ENCODE assay signal across 8 cellular contexts in genomic region chrX:119467433-119467832, GRCh38. TPM values are rescaled to one million over a fixed set of nuclear protein-coding genes. Genes with fewer than 3 reads are reported as not detected.
DNase-seq lines count a peak whose midpoint lies in the region; ATAC-seq, FAIRE-seq and TF ChIP-seq lines count a peak whose summit lies in the region.

No MANE protein-coding gene starts in this region.

- peaks cover 22% of the 10 kb centered on the region for H3K36me3 Mint-ChIP-seq in activated naive CD4-positive, alpha-beta T cell treated with anti-CD3 and anti-CD28 coated beads for 36 hours (ENCODE audit: low read depth)

- 74 to 90% (median 81%) methylated on average over 6 of the region's 6 CpGs for WGBS in spleen, 5 donors

- no peak overlapping the region for H3K27ac Mint-ChIP-seq in activated naive CD4-positive, alpha-beta T cell treated with anti-CD3 and anti-CD28 coated beads for 36 hours

- H3K9me3 ChIP-seq in OCI-LY3 (ENCODE audit: insufficient read depth, low read length) (no peaks in the 10 kb centered on the region), endothelial cell of umbilical vein (replicated peaks; ENCODE audit: control insufficient read depth, insufficient read depth, low read length) (no peaks in the 10 kb centered on the region), spleen (no peaks in the 10 kb centered on the region)

- intact Hi-C loops in activated naive CD4-positive, alpha-beta T cell treated with anti-CD3 and anti-CD28 coated beads for 36 hours (cut with micrococcal nuclease) = loop anchor here (5.0 kb wide), 2 partner anchors 225 to 405 kb away; partner anchors contain the start of genes NDUFA1, RNF113A and SEPTIN6
- intact Hi-C loops in endothelial cell of umbilical vein (cut with micrococcal nuclease) (loop anchor here (5.0 kb wide), 1 partner anchor 385 kb away; the partner anchor contains the start of gene UPF3B), spleen (cut with DNase I; ENCODE audit: low total_unique reads) (no loop called here)

- H3K79me2 ChIP-seq in OCI-LY3 (ENCODE audit: low read length) (peaks cover 18% of the 10 kb centered on the region), endothelial cell of umbilical vein (ENCODE audit: control insufficient read depth, insufficient read depth, low read length) (peaks cover 9% of the 10 kb centered on the region)

- FAIRE-seq in endothelial cell of umbilical vein (lab: Jason Lieb, UNC) = no peak

- peak overlapping the region; percentile 88 for H3K4me2 ChIP-seq in OCI-LY3 (ENCODE audit: low read length)
- H3K4me2 ChIP-seq in endothelial cell of umbilical vein (ENCODE audit: insufficient read depth, low read length) = peak overlapping the region; percentile 62

- no TSS peak for BruUV-seq in endothelial cell of umbilical vein (replicated peaks; lab: Mats Ljungman, UMichigan)

- 0 out of 2 replicates have a peak overlapping the region, but pooled peaks have one; percentile 71 for H2AFZ ChIP-seq in OCI-LY3 (ENCODE audit: low read depth, low read length)
- H2AFZ ChIP-seq in endothelial cell of umbilical vein (ENCODE audit: low read depth, low read length) = no peak overlapping the region

- H3K4me1 Mint-ChIP-seq in activated naive CD4-positive, alpha-beta T cell treated with anti-CD3 and anti-CD28 coated beads for 36 hours (ENCODE audit: low read depth) = peaks cover 15% of the 10 kb centered on the region

- CTCF ChIA-PET in activated naive CD4-positive, alpha-beta T cell treated with anti-CD3 and anti-CD28 coated beads for 36 hours (lab: Charles Lee) = no interaction called here
- CTCF ChIA-PET in endothelial cell of umbilical vein (lab: Charles Lee) = interaction anchor here (0.5 kb wide), 1 partner anchor 68 kb away, joined by 3 read pairs; the partner anchor contains the start of gene SLC25A43

- H3K4me1 ChIP-seq in OCI-LY3 (ENCODE audit: low read length) (peaks cover 9% of the 10 kb centered on the region), endothelial cell of umbilical vein (ENCODE audit: control insufficient read depth, extremely low read depth, insufficient read depth, low read length) (peaks cover 5% of the 10 kb centered on the region), spleen (peaks cover 0 to 20% (median 10%) of the 10 kb centered on the region in 6 donors)

- in situ Hi-C loops in GM13977 (cut with MboI; ENCODE audit: low pct_unique_long_range_greater_than_20kb, low sequenced_read_pairs, unreplicated experiment) = no loop called here

- no peaks in the 10 kb centered on the region for H3K9me1 ChIP-seq in endothelial cell of umbilical vein (replicated peaks; ENCODE audit: control insufficient read depth, extremely low read depth, insufficient read depth, low read length)

- dilution Hi-C loops in endothelial cell of umbilical vein (cut with MboI; ENCODE audit: extremely low pct_ligation_motif_present, low sequenced_read_pairs) = no loop called here

- H3K9me3 Mint-ChIP-seq in activated naive CD4-positive, alpha-beta T cell treated with anti-CD3 and anti-CD28 coated beads for 36 hours = no peaks in the 10 kb centered on the region

- TF ChIP-seq POLR2A in endothelial cell of umbilical vein (IDR thresholded peaks at IDR 0.05; ENCODE audit: low read depth, low read length) = no peak
- no peak for TF ChIP-seq POLR2A in spleen (IDR thresholded peaks at IDR 0.05)

- DNase-seq in activated naive CD4-positive, alpha-beta T cell treated with anti-CD3 and anti-CD28 coated beads for 36 hours = no peak
- no peak for DNase-seq in activated naive CD4-positive, alpha-beta T cell treated with anti-CD3 and anti-CD28 coated beads, Interleukin-2, amount 50 U/mL, for 16 hours
- DNase-seq in endothelial cell of umbilical vein (ENCODE audit: low read depth, low spot score) (no peak), spleen (no peak), GM13977 (ENCODE audit: low spot score) (no peak), KG1 (lab: John Stamatoyannopoulos, UW) (no peak)

- H3K4me3 ChIP-seq in OCI-LY3 (ENCODE audit: low read length) (peak overlapping the region; percentile 97), endothelial cell of umbilical vein (replicated peaks in 1 of 3; ENCODE audit: insufficient read depth in 1 of 3, low read depth in 1 of 3, low read length in 3 of 3) (no peak overlapping the region), spleen (peak overlapping the region in 2 of 8 donors; percentile 81 to 88)

- TF ChIP-seq CTCF in OCI-LY3 (IDR thresholded peaks at IDR 0.05; ENCODE audit: low read depth, low read length) (no peak), endothelial cell of umbilical vein (IDR thresholded peaks at IDR 0.05; ENCODE audit: extremely low read depth in 1 of 2, insufficient read depth in 1 of 2, low read depth in 1 of 2, low read length in 2 of 2) (no peak), spleen (IDR thresholded peaks at IDR 0.05 in 8 of 11, conservative IDR thresholded peaks at IDR 0.05 in 3 of 11) (no peak), GM13977 (IDR thresholded peaks at IDR 0.05; ENCODE audit: extremely low read depth, insufficient read depth, missing control alignments) (no peak)

- POLR2A ChIA-PET in endothelial cell of umbilical vein (lab: Charles Lee) = interaction anchor here (0.7 kb wide), 1 partner anchor 226 kb away, joined by 3 read pairs; the partner anchor contains the start of gene SEPTIN6

- H3K27me3 ChIP-seq in OCI-LY3 (ENCODE audit: low read depth, low read length) (no peaks in the 10 kb centered on the region), endothelial cell of umbilical vein (ENCODE audit: control insufficient read depth in 2 of 2, insufficient read depth in 2 of 2, low read length in 2 of 2) (no peaks in the 10 kb centered on the region), spleen (replicated peaks in 1 of 7) (no peaks in the 10 kb centered on the region)

- H4K20me1 ChIP-seq in OCI-LY3 (ENCODE audit: insufficient read depth, low read length) (peaks cover 10% of the 10 kb centered on the region), endothelial cell of umbilical vein (replicated peaks; ENCODE audit: control insufficient read depth, extremely low read depth, insufficient read depth, low read length) (no peaks in the 10 kb centered on the region)

- H3K27ac ChIP-seq in OCI-LY3 (ENCODE audit: low read length) (no peak overlapping the region), endothelial cell of umbilical vein (ENCODE audit: insufficient read depth, low read depth, low read length) (no peak overlapping the region), spleen (peak overlapping the region in 5 of 8 donors; percentile 96 to 99 (median 97))

- no peaks in the 10 kb centered on the region for H3K27me3 Mint-ChIP-seq in activated naive CD4-positive, alpha-beta T cell treated with anti-CD3 and anti-CD28 coated beads for 36 hours (ENCODE audit: low read depth)

- peak overlapping the region; percentile 83 for H3K4me3 Mint-ChIP-seq in activated naive CD4-positive, alpha-beta T cell treated with anti-CD3 and anti-CD28 coated beads for 36 hours

- no peak for ATAC-seq in HG03196 (IDR thresholded peaks at IDR 0.05; ENCODE audit: unreplicated experiment)

- peaks cover 12% of the 10 kb centered on the region for H3K36me3 ChIP-seq in OCI-LY3 (replicated peaks; ENCODE audit: low read depth, low read length)
- H3K36me3 ChIP-seq in endothelial cell of umbilical vein (ENCODE audit: control insufficient read depth in 2 of 2, extremely low read depth in 1 of 2, insufficient read depth in 2 of 2, low read length in 2 of 2) = peaks cover 5 to 6% of the 10 kb centered on the region in 2 experiments
- peaks cover 0 to 25% (median 17%) of the 10 kb centered on the region in 6 donors for H3K36me3 ChIP-seq in spleen

- H3K9ac ChIP-seq in OCI-LY3 (ENCODE audit: low read length) (peak overlapping the region; percentile 63; the same call in 1 of the 2 replicates), endothelial cell of umbilical vein (replicated peaks; ENCODE audit: extremely low read depth, insufficient read depth, low read length) (no peak overlapping the region)

TF ChIP-seq in endothelial cell of umbilical vein, 7 proteins besides CTCF, POLR2A, EP300 and RAD21:
- TF ChIP-seq POLR2AphosphoS5 (IDR thresholded peaks at IDR 0.05; ENCODE audit: insufficient read depth, low read depth, low read length) = no peak

RNA-seq across cellular contexts. Expression of gene SLC25A5, which starts 0.8 kb away (rescaled TPM):
- total RNA-seq in activated naive CD4-positive, alpha-beta T cell treated with anti-CD3 and anti-CD28 coated beads for 36 hours = 100 to 1,000 TPM; 846 to 855 TPM
- total RNA-seq in endothelial cell of umbilical vein (379 and 387 TPM in 2 replicates), spleen (100 to 1,000 TPM; 204 to 256 (median 238) TPM)
- polyA plus RNA-seq in endothelial cell of umbilical vein (562 and 651 TPM in 2 replicates), spleen (100 to 1,000 TPM; 146 to 244 (median 226) TPM)
- polyA plus RNA-seq in endothelial cell of umbilical vein (2011; cell fraction: cytosol; rRNA removed) = 553 and 742 TPM in 2 replicates
- polyA plus RNA-seq in endothelial cell of umbilical vein (2011; cell fraction: nucleus; rRNA removed) = 209 and 261 TPM in 2 replicates
- polyA plus RNA-seq in endothelial cell of umbilical vein (2012) = 535 and 641 TPM in 2 replicates
- polyA minus RNA-seq in endothelial cell of umbilical vein = 359 and 440 TPM in 2 replicates
- 331 TPM for polyA minus RNA-seq in endothelial cell of umbilical vein (2011; cell fraction: cytosol; rRNA and poly(A)+ RNA removed)
- 39.5 and 52.0 TPM in 2 replicates for polyA minus RNA-seq in endothelial cell of umbilical vein (2011; cell fraction: nucleus; rRNA and poly(A)+ RNA removed)

Comparison
In these comparisons a context has a peak if more than half of its experiments do, and no peak if none do; other contexts are left out.
1. H3K27ac ChIP-seq: peak in spleen (5 of 8); none in OCI-LY3 (single experiment) and endothelial cell of umbilical vein (single experiment).